ENCODE assay signal across 8 cellular contexts in the genomic region with DNA sequence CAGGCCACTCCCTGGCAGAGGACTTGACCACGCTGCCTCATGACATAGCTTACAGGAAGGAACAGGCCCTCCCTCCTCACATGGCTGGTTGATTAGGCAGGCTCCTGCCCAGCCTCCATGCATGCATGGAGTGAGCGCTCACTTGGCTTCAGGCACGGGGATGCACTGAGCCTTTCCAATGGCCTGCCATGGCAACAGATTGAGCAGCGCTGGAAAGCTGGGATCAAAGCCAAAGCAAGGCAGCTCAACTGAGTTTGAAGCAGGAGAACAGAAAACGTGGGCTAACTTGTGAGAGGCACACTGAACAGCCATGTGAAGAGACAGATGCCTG. TPM values are rescaled to one million over a fixed set of nuclear protein-coding genes. Genes with fewer than 3 reads are reported as not detected.
DNase-seq lines count a peak whose midpoint lies in the region; FAIRE-seq and TF ChIP-seq lines count a peak whose summit lies in the region.

No MANE protein-coding gene starts in this region.

- H3K4me1 ChIP-seq in sigmoid colon = peaks cover 0 to 17% (median 13%) of the 10 kb centered on the region in 4 donors

- DNase-seq in H4 (ENCODE audit: low spot score) (peak; percentile 74), glomerular visceral epithelial cell (ENCODE audit: extremely low spot score) (peak; percentile 93), sigmoid colon (peak; percentile 84), D721Med (ENCODE audit: insufficient read length, low spot score) (no peak), NCI-H82 treated with DMSO at 0.1 percent for 48 hours (lab: John Stamatoyannopoulos, UW; ENCODE audit: unreplicated experiment) (no peak), type B pancreatic cell (ENCODE audit: extremely low spot score, unreplicated experiment) (no peak)
- DNase-seq in activated CD4-positive, alpha-beta memory T cell treated with anti-CD3 and anti-CD28 coated beads for 36 hours = no peak
- DNase-seq in activated T-cell treated with anti-CD3 and anti-CD28 coated beads, Interleukin-2, amount 50 U/mL, for 48 hours = no peak

- intact Hi-C loops in activated CD4-positive, alpha-beta memory T cell treated with anti-CD3 and anti-CD28 coated beads for 36 hours (cut with micrococcal nuclease) = no loop called here
- intact Hi-C loops in sigmoid colon (cut with DNase I) = loop anchor here (2.0 kb wide), 1 partner anchor 27 kb away; the partner anchor contains the start of gene PKM

- H3K27me3 Mint-ChIP-seq in activated CD4-positive, alpha-beta memory T cell treated with anti-CD3 and anti-CD28 coated beads for 36 hours = no peaks in the 10 kb centered on the region
- H3K27me3 Mint-ChIP-seq in type B pancreatic cell = no peaks in the 10 kb centered on the region

- H3K9me3 ChIP-seq in sigmoid colon = no peaks in the 10 kb centered on the region

- CTCF ChIA-PET in activated CD4-positive, alpha-beta memory T cell treated with anti-CD3 and anti-CD28 coated beads for 36 hours (lab: Charles Lee) = no interaction called here

- peaks cover 44% of the 10 kb centered on the region for H3K4me1 Mint-ChIP-seq in activated CD4-positive, alpha-beta memory T cell treated with anti-CD3 and anti-CD28 coated beads for 36 hours (ENCODE audit: low read depth)
- H3K4me1 Mint-ChIP-seq in type B pancreatic cell (ENCODE audit: unreplicated experiment) = no peaks in the 10 kb centered on the region

- POLR2A ChIA-PET in activated CD4-positive, alpha-beta memory T cell treated with anti-CD3 and anti-CD28 coated beads for 36 hours (lab: Charles Lee) = interaction anchor here (1.0 to 1.7 kb wide), 2 partner anchors 23 to 24 kb away, joined by 3 read pairs; no protein-coding TSS in a partner anchor

- TF ChIP-seq POLR2A in sigmoid colon (IDR thresholded peaks at IDR 0.05) = no peak

- no peak for TF ChIP-seq EP300 in sigmoid colon (IDR thresholded peaks at IDR 0.05)

- H3K9me3 Mint-ChIP-seq in activated CD4-positive, alpha-beta memory T cell treated with anti-CD3 and anti-CD28 coated beads for 36 hours = no peaks in the 10 kb centered on the region
- H3K9me3 Mint-ChIP-seq in type B pancreatic cell = no peaks in the 10 kb centered on the region

- WGBS in sigmoid colon, 2 donors = 53 to 64% methylated on average over 5 of the region's 5 CpGs

- H3K36me3 Mint-ChIP-seq in activated CD4-positive, alpha-beta memory T cell treated with anti-CD3 and anti-CD28 coated beads for 36 hours = peaks cover 92% of the 10 kb centered on the region
- peaks cover 27% of the 10 kb centered on the region for H3K36me3 Mint-ChIP-seq in type B pancreatic cell

- H3K27me3 ChIP-seq in sigmoid colon = no peaks in the 10 kb centered on the region

- peak overlapping the region; percentile 34 to 58 (median 45) for H3K27ac ChIP-seq in sigmoid colon

- TF ChIP-seq CTCF in sigmoid colon (IDR thresholded peaks at IDR 0.05) (no peak), D721Med (IDR thresholded peaks at IDR 0.05; ENCODE audit: insufficient read depth, missing control alignments) (no peak), type B pancreatic cell (conservative IDR thresholded peaks at IDR 0.05) (no peak)

- H3K36me3 ChIP-seq in sigmoid colon = peaks cover 50 to 94% (median 76%) of the 10 kb centered on the region in 4 donors

- peak overlapping the region; percentile 45 for H3K27ac Mint-ChIP-seq in activated CD4-positive, alpha-beta memory T cell treated with anti-CD3 and anti-CD28 coated beads for 36 hours
- H3K27ac Mint-ChIP-seq in type B pancreatic cell = no peak overlapping the region

- H3K4me3 ChIP-seq in sigmoid colon = no peak overlapping the region

- FAIRE-seq in D721Med (lab: Jason Lieb, UNC) = no peak

- H3K4me3 Mint-ChIP-seq in activated CD4-positive, alpha-beta memory T cell treated with anti-CD3 and anti-CD28 coated beads for 36 hours = no peak overlapping the region
- no peak overlapping the region for H3K4me3 Mint-ChIP-seq in type B pancreatic cell

RNA-seq across cellular contexts. Expression of gene GRAMD2A, which starts 5.9 kb away (rescaled TPM):
- 0.18 and 0.33 TPM in 2 replicates for total RNA-seq in H4 (2014; rRNA removed; shearing (Covaris generic))
- total RNA-seq in activated CD4-positive, alpha-beta memory T cell treated with anti-CD3 and anti-CD28 coated beads for 36 hours = not detected
- 1 to 10 TPM in 1 of 4 donors, under 1 TPM in 3; 0.16 to 2.6 (median 0.50) TPM for total RNA-seq in sigmoid colon
- polyA plus RNA-seq in sigmoid colon = 1 to 10 TPM in 2 of 3 donors, not detected in 1; 2.5 to 4.3 TPM
- 6.0 and 15.5 TPM in 2 replicates for total RNA-seq in type B pancreatic cell (ENCODE audit: low replicate concordance)

RNA-seq across cellular contexts. Expression of gene PKM, which starts 27.5 kb away (rescaled TPM):
- 2,397 and 2,595 TPM in 2 replicates for total RNA-seq in H4 (2014; rRNA removed; shearing (Covaris generic))
- 1,000 to 10,000 TPM; 2,032 to 2,053 TPM for total RNA-seq in activated CD4-positive, alpha-beta memory T cell treated with anti-CD3 and anti-CD28 coated beads for 36 hours
- total RNA-seq in sigmoid colon = 100 to 1,000 TPM; 135 to 213 (median 200) TPM
- polyA plus RNA-seq in sigmoid colon = 100 to 1,000 TPM; 174 to 582 (median 254) TPM
- total RNA-seq in type B pancreatic cell (ENCODE audit: low replicate concordance) = 597 and 663 TPM in 2 replicates

Comparison
In these comparisons a context has a peak if more than half of its experiments do, and no peak if none do; other contexts are left out.
1. DNase-seq: peak in H4 (single experiment), glomerular visceral epithelial cell (single experiment) and sigmoid colon (single experiment); none in activated CD4-positive, alpha-beta memory T cell treated with anti-CD3 and anti-CD28 coated beads for 36 hours (single experiment), D721Med (single experiment), NCI-H82 treated with DMSO at 0.1 percent for 48 hours (single experiment), type B pancreatic cell (single experiment) and activated T-cell treated with anti-CD3 and anti-CD28 coated beads, Interleukin-2, amount 50 U/mL, for 48 hours (0 of 2).